1 cellular context compared by ENCODE assay signal in the genomic region with DNA sequence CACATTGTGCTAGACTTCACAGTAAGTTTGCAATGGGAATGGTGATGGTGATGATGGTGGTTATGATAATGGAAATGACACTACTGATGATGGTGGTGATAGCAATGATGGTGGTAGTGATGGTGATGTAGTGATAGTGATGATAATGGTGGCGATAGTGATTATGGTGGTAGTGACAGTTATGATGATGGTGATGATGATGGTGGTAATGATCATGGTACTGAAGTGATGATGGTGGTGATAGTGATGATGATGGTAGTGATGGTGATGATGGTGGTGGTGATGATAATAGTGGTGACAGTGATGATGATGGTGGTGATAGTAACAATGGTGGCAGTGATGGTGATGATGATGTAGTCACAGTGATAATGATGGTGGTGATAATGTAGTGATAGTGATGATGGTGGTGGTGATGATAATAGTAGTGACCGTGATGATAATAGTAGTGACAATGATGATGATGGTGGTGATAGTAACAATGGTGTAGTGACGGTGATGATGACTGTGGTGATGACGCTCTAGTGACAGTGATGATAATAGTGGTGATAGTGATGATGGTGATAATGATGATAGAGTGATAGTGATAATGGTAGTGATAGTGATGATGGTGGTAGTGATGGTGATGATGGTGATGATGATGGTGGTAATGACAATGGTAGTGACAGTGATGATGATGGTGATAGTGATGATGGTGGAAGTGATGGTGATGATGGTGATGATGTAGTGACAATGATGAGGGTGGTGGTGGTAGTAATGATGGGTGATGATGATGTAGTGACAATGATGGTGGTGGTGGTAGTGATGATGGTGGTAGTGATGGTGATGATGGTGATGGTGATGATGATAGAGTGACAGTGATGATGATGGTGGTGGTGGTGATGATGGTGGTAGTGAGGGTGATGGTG.
TF ChIP-seq lines count a peak whose summit lies in the region.

No MANE protein-coding gene starts in this region.

TF ChIP-seq in HepG2, 621 proteins besides CTCF, POLR2A, EP300 and RAD21:
- TF ChIP-seq CREB1 (IDR thresholded peaks at IDR 0.05) (peak; percentile 93), CREB1 (CRISPR knock-in tag; IDR thresholded peaks at IDR 0.05) (no peak), FOXK2 (IDR thresholded peaks at IDR 0.05) (peak; percentile 8; the same call in 1 of the 2 replicates), ZNF207 (IDR thresholded peaks at IDR 0.05; ENCODE audit: borderline replicate concordance) (0 out of 2 replicates have a peak, but pooled peaks have one; percentile 57), FOXM1 (CRISPR knock-in tag; IDR thresholded peaks at IDR 0.05) (no peak)
- TF ChIP-seq, protein P1, sequence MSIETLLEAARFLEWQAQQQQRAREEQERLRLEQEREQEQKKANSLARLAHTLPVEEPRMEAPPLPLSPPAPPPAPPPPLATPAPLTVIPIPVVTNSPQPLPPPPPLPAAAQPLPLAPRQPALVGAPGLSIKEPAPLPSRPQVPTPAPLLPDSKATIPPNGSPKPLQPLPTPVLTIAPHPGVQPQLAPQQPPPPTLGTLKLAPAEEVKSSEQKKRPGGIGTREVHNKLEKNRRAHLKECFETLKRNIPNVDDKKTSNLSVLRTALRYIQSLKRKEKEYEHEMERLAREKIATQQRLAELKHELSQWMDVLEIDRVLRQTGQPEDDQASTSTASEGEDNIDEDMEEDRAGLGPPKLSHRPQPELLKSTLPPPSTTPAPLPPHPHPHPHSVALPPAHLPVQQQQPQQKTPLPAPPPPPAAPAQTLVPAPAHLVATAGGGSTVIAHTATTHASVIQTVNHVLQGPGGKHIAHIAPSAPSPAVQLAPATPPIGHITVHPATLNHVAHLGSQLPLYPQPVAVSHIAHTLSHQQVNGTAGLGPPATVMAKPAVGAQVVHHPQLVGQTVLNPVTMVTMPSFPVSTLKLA (IDR thresholded peaks at IDR 0.05): peak; percentile 5; the same call in 1 of the 2 replicates
